ENCODE assay signal across 21 cellular contexts in genomic region chr17:55521193-55521592, GRCh38.
"Had no signal": no experiment of that assay in that cellular context is flagged by ENCODE, and none has a peak within 500 bp of the region (broad histone marks: within the 10 kb centered on the region; RNA-seq: fewer than 3 reads in every experiment).

No MANE protein-coding gene starts in this region.

- ATAC-seq: activated CD4-positive, alpha-beta T cell treated with anti-CD3 and anti-CD28 coated beads for 36 hours; activated naive CD8-positive, alpha-beta T cell treated with anti-CD3 and anti-CD28 coated beads, Interleukin-2, amount 50 U/mL, for 24 hours; gastrocnemius medialis; natural killer cell; sciatic nerve; stimulated activated naive B cell treated with anti-CD40 and anti-IgM and Interleukin-4, amounts not matched to agents 10 μg/mL and 1 μg/mL and 100 μg/mL, for 72 hours had no signal

- DNase-seq: activated B cell treated with CpG ODN at 0.5 μM for 24 hours; activated CD4-positive, alpha-beta T cell treated with anti-CD3 and anti-CD28 coated beads for 36 hours; activated CD4-positive, alpha-beta T cell treated with anti-CD3 and anti-CD28 coated beads, Interleukin-2, amount 50 U/mL, for 48 hours; activated CD8-positive, alpha-beta memory T cell treated with anti-CD3 and anti-CD28 coated beads, Interleukin-2, amount 50 U/mL, for 48 hours; activated effector memory CD4-positive, alpha-beta T cell treated with anti-CD3 and anti-CD28 coated beads, Interleukin-2, amount 50 U/mL, for 16 hours; activated naive CD4-positive, alpha-beta T cell treated with anti-CD3 and anti-CD28 coated beads, Interleukin-2, amount 50 U/mL, for 16 hours; activated naive CD8-positive, alpha-beta T cell treated with anti-CD3 and anti-CD28 coated beads, Interleukin-2, amount 50 U/mL, for 24 hours; activated T-cell treated with anti-CD3 and anti-CD28 coated beads, Interleukin-2, amount 50 U/mL, for 48 hours; cerebellar nuclear complex; cortex of kidney; endodermal cell; esophagus squamous epithelium; gastrocnemius medialis; midbrain; natural killer cell; small intestine; stimulated activated CD4-positive, alpha-beta T cell treated with anti-CD3 and anti-CD28 coated beads, Interleukin-15, amount 100 ng/mL, for 24 hours; stimulated activated naive B cell treated with anti-CD40 and anti-IgM and Interleukin-4, amounts not matched to agents 10 μg/mL and 1 μg/mL and 100 μg/mL, for 72 hours; transverse colon; uterus had no signal
